16 cellular contexts compared by ENCODE assay signal in genomic region chr4:139521764-139522373, GRCh38. TPM values are rescaled to one million over a fixed set of nuclear protein-coding genes. Genes with fewer than 3 reads are reported as not detected.
DNase-seq lines count a peak whose midpoint lies in the region; ATAC-seq and TF ChIP-seq lines count a peak whose summit lies in the region.
"Had no signal": no experiment of that assay in that cellular context is flagged by ENCODE, and none has a peak within 500 bp of the region (broad histone marks: within the 10 kb centered on the region; RNA-seq: fewer than 3 reads in every experiment).

No MANE protein-coding gene starts in this region.

- no peaks in the 10 kb centered on the region for H3K36me3 ChIP-seq in KMS-11 (ENCODE audit: insufficient read depth)
- H3K36me3 ChIP-seq in esophagus muscularis mucosa, result peaks cover 25 to 98% (median 74%) of the 10 kb centered on the region in 4 donors

- no peaks in the 10 kb centered on the region for H3K27me3 Mint-ChIP-seq in activated naive CD4-positive, alpha-beta T cell treated with anti-CD3 and anti-CD28 coated beads for 36 hours (ENCODE audit: low read depth)

- no peak overlapping the region for H2AFZ ChIP-seq in KMS-11 (ENCODE audit: low read depth)

- peaks cover under 1% of the 10 kb centered on the region; the same call in 1 of the 2 replicates for H3K79me2 ChIP-seq in KMS-11 (ENCODE audit: insufficient read depth, low read depth)

- no peak overlapping the region for H3K27ac Mint-ChIP-seq in activated naive CD4-positive, alpha-beta T cell treated with anti-CD3 and anti-CD28 coated beads for 36 hours

- peaks cover 44% of the 10 kb centered on the region for H3K36me3 Mint-ChIP-seq in activated naive CD4-positive, alpha-beta T cell treated with anti-CD3 and anti-CD28 coated beads for 36 hours (ENCODE audit: low read depth)

- peaks cover 7% of the 10 kb centered on the region for H3K4me1 Mint-ChIP-seq in activated naive CD4-positive, alpha-beta T cell treated with anti-CD3 and anti-CD28 coated beads for 36 hours (ENCODE audit: low read depth)

- no peak overlapping the region for H3K4me3 Mint-ChIP-seq in activated naive CD4-positive, alpha-beta T cell treated with anti-CD3 and anti-CD28 coated beads for 36 hours

- H3K27me3 ChIP-seq in KMS-11 (ENCODE audit: insufficient read depth, low read depth) (no peaks in the 10 kb centered on the region), esophagus muscularis mucosa (no peaks in the 10 kb centered on the region)
- H3K27me3 ChIP-seq: brain microvascular endothelial cell, foreskin keratinocyte, upper lobe of left lung had no signal

- H3K9me3 Mint-ChIP-seq in activated naive CD4-positive, alpha-beta T cell treated with anti-CD3 and anti-CD28 coated beads for 36 hours, result no peaks in the 10 kb centered on the region

- no peaks in the 10 kb centered on the region for H4K20me1 ChIP-seq in KMS-11 (ENCODE audit: insufficient read depth)

- no peaks in the 10 kb centered on the region for H3K9me3 ChIP-seq in esophagus muscularis mucosa
- H3K9me3 ChIP-seq: A549, upper lobe of left lung had no signal

- CTCF ChIA-PET in activated naive CD4-positive, alpha-beta T cell treated with anti-CD3 and anti-CD28 coated beads for 36 hours (lab: Charles Lee), result interaction anchor here (0.9 to 1.5 kb wide), 3 partner anchors 10 to 123 kb away, joined by 3 to 8 read pairs (median 3); no protein-coding TSS in a partner anchor

- TF ChIP-seq CTCF in KMS-11 (conservative IDR thresholded peaks at IDR 0.05; ENCODE audit: low read depth, low read length) (no peak), esophagus muscularis mucosa (IDR thresholded peaks at IDR 0.05) (no peak)

- H3K9ac ChIP-seq in KMS-11, result peak overlapping the region; percentile 20; the same call in 1 of the 2 replicates

- intact Hi-C loops in esophagus muscularis mucosa (cut with DNase I), result no loop called here
- intact Hi-C loops in activated naive CD4-positive, alpha-beta T cell treated with anti-CD3 and anti-CD28 coated beads for 36 hours (cut with micrococcal nuclease), result no loop called here

- peak; percentile 65 for DNase-seq in CD1c-positive myeloid dendritic cell (ENCODE audit: extremely low spot score)
- DNase-seq in esophagus muscularis mucosa (ENCODE audit: extremely low spot score), result peak; percentile 2
- no peak for DNase-seq in AG08396 (ENCODE audit: low spot score)
- DNase-seq in activated naive CD4-positive, alpha-beta T cell treated with anti-CD3 and anti-CD28 coated beads for 36 hours, result no peak
- DNase-seq in OCI-M2 (lab: John Stamatoyannopoulos, UW; ENCODE audit: unreplicated experiment), result no peak
- DNase-seq: activated naive CD4-positive, alpha-beta T cell treated with anti-CD3 and anti-CD28 coated beads, Interleukin-2, amount 50 U/mL, for 16 hours; brain microvascular endothelial cell; COR-L47; foreskin keratinocyte; stimulated activated CD4-positive, alpha-beta T cell treated with anti-CD3 and anti-CD28 coated beads, Interleukin-4, amount 100 ng/mL, for 24 hours; SW 1271; upper lobe of left lung had no signal

- ATAC-seq in GM21528 (IDR thresholded peaks at IDR 0.05; ENCODE audit: low FRiP score, unreplicated experiment) (peak; percentile 44), HG02623 (IDR thresholded peaks at IDR 0.05; ENCODE audit: unreplicated experiment) (no peak)
- ATAC-seq: foreskin keratinocyte had no signal

- 72% methylated on average over 4 of the region's 4 CpGs for WGBS in esophagus muscularis mucosa

- H3K4me3 ChIP-seq in KMS-11 (IDR thresholded peaks at IDR 0.05; ENCODE audit: insufficient read depth, low read depth, low read length), result no peak overlapping the region
- H3K4me3 ChIP-seq in esophagus muscularis mucosa, result no peak overlapping the region
- H3K4me3 ChIP-seq: A549, upper lobe of left lung had no signal

- H3K27ac ChIP-seq in KMS-11, result peak overlapping the region; percentile 76
- H3K27ac ChIP-seq in esophagus muscularis mucosa (replicated peaks in 1 of 4), result no peak overlapping the region
- H3K27ac ChIP-seq: A549, brain microvascular endothelial cell, foreskin keratinocyte, upper lobe of left lung had no signal

- H3K4me1 ChIP-seq in KMS-11 (ENCODE audit: low read depth, poor library complexity, severe bottlenecking) (peaks cover 71% of the 10 kb centered on the region), esophagus muscularis mucosa (peaks cover 5 to 17% (median 13%) of the 10 kb centered on the region in 4 donors)
- H3K4me1 ChIP-seq: A549, foreskin keratinocyte had no signal

- no peak for TF ChIP-seq POLR2A in esophagus muscularis mucosa (IDR thresholded peaks at IDR 0.05; ENCODE audit: low read depth)

- peak overlapping the region; percentile 56 for H3K4me2 ChIP-seq in KMS-11
- H3K4me2 ChIP-seq: A549 had no signal

- TF ChIP-seq EP300 in esophagus muscularis mucosa (IDR thresholded peaks at IDR 0.05), result no peak

RNA-seq across cellular contexts. Expression of gene SETD7, which starts 34.1 kb away (rescaled TPM):
- 10 to 100 TPM; 54.4 to 96.0 (median 63.9) TPM for total RNA-seq in esophagus muscularis mucosa
- 10 to 100 TPM; 12.4 to 12.5 TPM for total RNA-seq in activated naive CD4-positive, alpha-beta T cell treated with anti-CD3 and anti-CD28 coated beads for 36 hours

Comparison
In these comparisons a context has a peak if more than half of its experiments do, and no peak if none do; other contexts are left out.
1. DNase-seq: peak in CD1c-positive myeloid dendritic cell (single experiment) and esophagus muscularis mucosa (single experiment); none in AG08396 (single experiment), activated naive CD4-positive, alpha-beta T cell treated with anti-CD3 and anti-CD28 coated beads for 36 hours (single experiment) and OCI-M2 (single experiment).
2. RNA of gene SETD7, which starts 34.1 kb away (total RNA-seq): 54.4 to 96.0 TPM in esophagus muscularis mucosa; 12.4 to 12.5 TPM in activated naive CD4-positive, alpha-beta T cell treated with anti-CD3 and anti-CD28 coated beads for 36 hours; every median in the first group is over 4 times any median in the second.